In the genomic region with DNA sequence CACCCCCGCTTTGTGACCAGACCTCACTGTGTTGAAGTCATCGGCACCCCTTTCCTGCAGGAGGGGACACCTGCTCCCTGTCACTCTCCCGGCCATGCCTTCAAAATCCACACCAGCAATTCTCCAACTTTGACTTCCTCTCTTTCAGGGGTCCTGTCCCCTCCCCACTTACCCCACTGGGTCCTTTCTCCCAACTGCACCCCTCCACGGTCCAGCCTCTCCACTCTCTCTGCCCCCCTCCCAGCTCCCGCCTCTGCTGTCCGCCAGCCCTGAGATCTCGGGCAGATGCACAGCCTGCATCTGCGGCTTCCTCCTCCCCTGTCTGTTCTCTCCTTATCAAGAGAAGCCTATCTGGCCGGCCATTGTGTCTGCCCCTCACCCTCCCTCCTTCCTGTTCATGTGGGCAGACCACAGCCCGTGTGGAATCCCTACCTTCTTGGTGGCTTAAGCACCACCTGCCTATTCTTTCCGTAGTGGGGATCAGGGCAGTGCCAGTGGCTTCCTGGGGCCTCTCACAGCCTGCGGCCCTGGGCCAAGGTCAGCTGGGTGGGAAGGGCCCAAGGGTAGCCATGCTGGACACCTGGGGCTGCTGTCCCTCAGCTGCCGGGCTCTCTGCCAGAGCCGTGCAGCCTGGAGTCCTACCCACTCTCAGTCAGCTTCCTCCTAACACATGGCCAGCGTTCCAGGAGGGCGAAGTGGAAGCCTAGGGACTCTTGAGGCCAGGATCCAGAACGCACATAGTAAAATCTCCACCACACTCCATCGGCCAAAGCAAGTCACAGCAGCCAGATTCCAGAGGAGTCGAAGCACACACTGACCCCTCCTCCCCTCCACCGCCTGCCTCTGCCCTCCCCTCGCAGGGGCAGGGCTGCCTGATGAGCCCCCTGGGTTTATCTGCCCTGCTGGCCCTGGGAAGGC, we compare ENCODE assay signal across 1 cellular context.
A peak's percentile ranks its signal among the peaks of the same experiment; 100 is the strongest.
TF ChIP-seq lines count a peak whose summit lies in the region.

No MANE protein-coding gene starts in this region.

TF ChIP-seq in HEK293, 187 proteins besides CTCF, POLR2A, EP300 and RAD21 (continues in another document):
- TF ChIP-seq, protein P1, sequence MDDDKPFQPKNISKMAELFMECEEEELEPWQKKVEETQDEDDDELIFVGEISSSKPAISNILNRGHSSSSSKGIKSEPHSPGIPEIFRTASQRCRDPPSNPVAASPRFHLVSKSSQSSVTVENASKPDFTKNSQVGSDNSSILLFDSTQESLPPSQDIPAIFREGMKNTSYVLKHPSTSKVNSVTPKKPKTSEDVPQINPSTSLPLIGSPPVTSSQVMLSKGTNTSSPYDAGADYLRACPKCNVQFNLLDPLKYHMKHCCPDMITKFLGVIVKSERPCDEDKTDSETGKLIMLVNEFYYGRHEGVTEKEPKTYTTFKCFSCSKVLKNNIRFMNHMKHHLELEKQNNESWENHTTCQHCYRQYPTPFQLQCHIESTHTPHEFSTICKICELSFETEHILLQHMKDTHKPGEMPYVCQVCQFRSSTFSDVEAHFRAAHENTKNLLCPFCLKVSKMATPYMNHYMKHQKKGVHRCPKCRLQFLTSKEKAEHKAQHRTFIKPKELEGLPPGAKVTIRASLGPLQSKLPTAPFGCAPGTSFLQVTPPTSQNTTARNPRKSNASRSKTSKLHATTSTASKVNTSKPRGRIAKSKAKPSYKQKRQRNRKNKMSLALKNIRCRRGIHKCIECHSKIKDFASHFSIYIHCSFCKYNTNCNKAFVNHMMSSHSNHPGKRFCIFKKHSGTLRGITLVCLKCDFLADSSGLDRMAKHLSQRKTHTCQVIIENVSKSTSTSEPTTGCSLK (tag by site-specific recombination; IDR thresholded peaks at IDR 0.05) = no peak
- TF ChIP-seq ZNF830 (tag by site-specific recombination; IDR thresholded peaks at IDR 0.05; ENCODE audit: low read depth) (no peak), SCRT1 (tag by site-specific recombination; IDR thresholded peaks at IDR 0.05; ENCODE audit: borderline replicate concordance) (no peak), HOXA7 (CRISPR knock-in tag; IDR thresholded peaks at IDR 0.05; ENCODE audit: borderline replicate concordance) (no peak), IKZF3 (tag by site-specific recombination; IDR thresholded peaks at IDR 0.05) (no peak), ZNF174 (tag by site-specific recombination; IDR thresholded peaks at IDR 0.05) (no peak), BCL6B (tag by site-specific recombination; IDR thresholded peaks at IDR 0.05) (no peak), ZBTB1 (tag by site-specific recombination; IDR thresholded peaks at IDR 0.05) (no peak), ZNF18 (tag by site-specific recombination; IDR thresholded peaks at IDR 0.05) (no peak), KLF1 (tag by site-specific recombination; IDR thresholded peaks at IDR 0.05) (peak; percentile 5; the same call in 1 of the 2 replicates), KLF7 (tag by site-specific recombination; IDR thresholded peaks at IDR 0.05; ENCODE audit: borderline replicate concordance) (no peak), KLF8 (tag by site-specific recombination; IDR thresholded peaks at IDR 0.05) (no peak), MZF1 (tag by site-specific recombination; IDR thresholded peaks at IDR 0.05; ENCODE audit: borderline replicate concordance) (no peak), ZNF707 (tag by site-specific recombination; IDR thresholded peaks at IDR 0.05) (no peak), ZNF335 (tag by site-specific recombination; conservative IDR thresholded peaks at IDR 0.05) (no peak), ZSCAN30 (tag by site-specific recombination; IDR thresholded peaks at IDR 0.05) (0 out of 2 replicates have a peak, but pooled peaks have one; percentile 6), ZNF19 (tag by site-specific recombination; IDR thresholded peaks at IDR 0.05; ENCODE audit: low read depth) (no peak), KLF9 (tag by site-specific recombination; IDR thresholded peaks at IDR 0.05; ENCODE audit: low read depth) (no peak), ZNF169 (tag by site-specific recombination; IDR thresholded peaks at IDR 0.05) (no peak), ZNF785 (tag by site-specific recombination; IDR thresholded peaks at IDR 0.05) (no peak), ZNF280D (tag by site-specific recombination; IDR thresholded peaks at IDR 0.05) (no peak), ZFHX2 (tag by site-specific recombination; conservative IDR thresholded peaks at IDR 0.05) (peak; percentile 53), ZBTB7A (tag by site-specific recombination; IDR thresholded peaks at IDR 0.05; ENCODE audit: low read depth) (no peak), ZNF354C (tag by site-specific recombination; IDR thresholded peaks at IDR 0.05; ENCODE audit: borderline replicate concordance, low read depth) (no peak), ZNF155 (tag by site-specific recombination; IDR thresholded peaks at IDR 0.05) (no peak), PRDM2 (tag by site-specific recombination; IDR thresholded peaks at IDR 0.05; ENCODE audit: borderline replicate concordance) (no peak)
- TF ChIP-seq, protein P2, sequence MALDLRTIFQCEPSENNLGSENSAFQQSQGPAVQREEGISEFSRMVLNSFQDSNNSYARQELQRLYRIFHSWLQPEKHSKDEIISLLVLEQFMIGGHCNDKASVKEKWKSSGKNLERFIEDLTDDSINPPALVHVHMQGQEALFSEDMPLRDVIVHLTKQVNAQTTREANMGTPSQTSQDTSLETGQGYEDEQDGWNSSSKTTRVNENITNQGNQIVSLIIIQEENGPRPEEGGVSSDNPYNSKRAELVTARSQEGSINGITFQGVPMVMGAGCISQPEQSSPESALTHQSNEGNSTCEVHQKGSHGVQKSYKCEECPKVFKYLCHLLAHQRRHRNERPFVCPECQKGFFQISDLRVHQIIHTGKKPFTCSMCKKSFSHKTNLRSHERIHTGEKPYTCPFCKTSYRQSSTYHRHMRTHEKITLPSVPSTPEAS (tag by site-specific recombination; IDR thresholded peaks at IDR 0.05) = no peak
- TF ChIP-seq, protein P3, sequence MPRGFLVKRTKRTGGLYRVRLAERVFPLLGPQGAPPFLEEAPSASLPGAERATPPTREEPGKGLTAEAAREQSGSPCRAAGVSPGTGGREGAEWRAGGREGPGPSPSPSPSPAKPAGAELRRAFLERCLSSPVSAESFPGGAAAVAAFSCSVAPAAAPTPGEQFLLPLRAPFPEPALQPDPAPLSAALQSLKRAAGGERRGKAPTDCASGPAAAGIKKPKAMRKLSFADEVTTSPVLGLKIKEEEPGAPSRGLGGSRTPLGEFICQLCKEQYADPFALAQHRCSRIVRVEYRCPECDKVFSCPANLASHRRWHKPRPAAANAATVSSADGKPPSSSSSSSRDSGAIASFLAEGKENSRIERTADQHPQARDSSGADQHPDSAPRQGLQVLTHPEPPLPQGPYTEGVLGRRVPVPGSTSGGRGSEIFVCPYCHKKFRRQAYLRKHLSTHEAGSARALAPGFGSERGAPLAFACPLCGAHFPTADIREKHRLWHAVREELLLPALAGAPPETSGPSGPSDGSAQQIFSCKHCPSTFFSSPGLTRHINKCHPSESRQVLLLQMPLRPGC (tag by site-specific recombination; IDR thresholded peaks at IDR 0.05) = no peak
- TF ChIP-seq, protein P4, sequence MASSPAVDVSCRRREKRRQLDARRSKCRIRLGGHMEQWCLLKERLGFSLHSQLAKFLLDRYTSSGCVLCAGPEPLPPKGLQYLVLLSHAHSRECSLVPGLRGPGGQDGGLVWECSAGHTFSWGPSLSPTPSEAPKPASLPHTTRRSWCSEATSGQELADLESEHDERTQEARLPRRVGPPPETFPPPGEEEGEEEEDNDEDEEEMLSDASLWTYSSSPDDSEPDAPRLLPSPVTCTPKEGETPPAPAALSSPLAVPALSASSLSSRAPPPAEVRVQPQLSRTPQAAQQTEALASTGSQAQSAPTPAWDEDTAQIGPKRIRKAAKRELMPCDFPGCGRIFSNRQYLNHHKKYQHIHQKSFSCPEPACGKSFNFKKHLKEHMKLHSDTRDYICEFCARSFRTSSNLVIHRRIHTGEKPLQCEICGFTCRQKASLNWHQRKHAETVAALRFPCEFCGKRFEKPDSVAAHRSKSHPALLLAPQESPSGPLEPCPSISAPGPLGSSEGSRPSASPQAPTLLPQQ (tag by site-specific recombination; IDR thresholded peaks at IDR 0.05) = no peak
- TF ChIP-seq, protein P5, sequence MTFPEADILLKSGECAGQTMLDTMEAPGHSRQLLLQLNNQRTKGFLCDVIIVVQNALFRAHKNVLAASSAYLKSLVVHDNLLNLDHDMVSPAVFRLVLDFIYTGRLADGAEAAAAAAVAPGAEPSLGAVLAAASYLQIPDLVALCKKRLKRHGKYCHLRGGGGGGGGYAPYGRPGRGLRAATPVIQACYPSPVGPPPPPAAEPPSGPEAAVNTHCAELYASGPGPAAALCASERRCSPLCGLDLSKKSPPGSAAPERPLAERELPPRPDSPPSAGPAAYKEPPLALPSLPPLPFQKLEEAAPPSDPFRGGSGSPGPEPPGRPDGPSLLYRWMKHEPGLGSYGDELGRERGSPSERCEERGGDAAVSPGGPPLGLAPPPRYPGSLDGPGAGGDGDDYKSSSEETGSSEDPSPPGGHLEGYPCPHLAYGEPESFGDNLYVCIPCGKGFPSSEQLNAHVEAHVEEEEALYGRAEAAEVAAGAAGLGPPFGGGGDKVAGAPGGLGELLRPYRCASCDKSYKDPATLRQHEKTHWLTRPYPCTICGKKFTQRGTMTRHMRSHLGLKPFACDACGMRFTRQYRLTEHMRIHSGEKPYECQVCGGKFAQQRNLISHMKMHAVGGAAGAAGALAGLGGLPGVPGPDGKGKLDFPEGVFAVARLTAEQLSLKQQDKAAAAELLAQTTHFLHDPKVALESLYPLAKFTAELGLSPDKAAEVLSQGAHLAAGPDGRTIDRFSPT (tag by site-specific recombination; IDR thresholded peaks at IDR 0.05) = peak; percentile 52
